Comparison of ENCODE assay signal across 32 cellular contexts in genomic region chr19:49229416-49229815, GRCh38.
"Had no signal": no experiment of that assay in that cellular context is flagged by ENCODE, and none has a peak within 500 bp of the region (broad histone marks: within the 10 kb centered on the region; RNA-seq: fewer than 3 reads in every experiment).

No MANE protein-coding gene starts in this region.

- H3K4me3 ChIP-seq: ascending aorta, coronary artery, dorsolateral prefrontal cortex had no signal

- H3K9me3 ChIP-seq: ascending aorta had no signal

- H3K36me3 Mint-ChIP-seq: activated naive CD4-positive, alpha-beta T cell treated with anti-CD3 and anti-CD28 coated beads, Interleukin-2, amount 10 ng/mL, durations not matched to agents 7 days and 5 days; activated naive CD8-positive, alpha-beta T cell treated with anti-CD3 and anti-CD28 coated beads, Interleukin-2, amount 10 ng/mL, durations not matched to agents 7 days and 5 days had no signal

- FAIRE-seq: bronchial epithelial cell, frontal cortex had no signal

- H3K36me3 ChIP-seq: ascending aorta, brain microvascular endothelial cell, WERI-Rb-1 had no signal

- H3K9me3 Mint-ChIP-seq: activated B cell treated with CpG ODN at 0.5 μM for 24 hours; activated CD8-positive, alpha-beta T cell treated with anti-CD3 and anti-CD28 coated beads for 36 hours; activated naive CD4-positive, alpha-beta T cell treated with anti-CD3 and anti-CD28 coated beads, Interleukin-2, amount 10 ng/mL, durations not matched to agents 7 days and 5 days; activated naive CD8-positive, alpha-beta T cell treated with anti-CD3 and anti-CD28 coated beads, Interleukin-2, amount 10 ng/mL, durations not matched to agents 7 days and 5 days; activated T-cell treated with anti-CD3 and anti-CD28 coated beads, Interleukin-2, amount 50 U/mL, for 4 hours; activated T-helper 17 cell treated with anti-CD3 and anti-CD28 coated beads, Interleukin-2, amount 50 U/mL, for 72 hours; dendritic cell treated with granulocyte-macrophage colony-stimulating factor and Interleukin-4, amounts not matched to agents 40 ng/mL and 50 ng/mL, for 4 days; endodermal cell; T-helper 2 cell treated with Interferon-gamma antibody and Interleukin-4, amounts not matched to agents 5 μg/mL and 100 μg/mL, for 36 hours had no signal

- H3K4me3 Mint-ChIP-seq: activated B cell treated with CpG ODN at 0.5 μM for 24 hours; activated CD8-positive, alpha-beta T cell treated with anti-CD3 and anti-CD28 coated beads for 36 hours; activated naive CD4-positive, alpha-beta T cell treated with anti-CD3 and anti-CD28 coated beads, Interleukin-2, amount 10 ng/mL, durations not matched to agents 7 days and 5 days; activated naive CD8-positive, alpha-beta T cell treated with anti-CD3 and anti-CD28 coated beads, Interleukin-2, amount 10 ng/mL, durations not matched to agents 7 days and 5 days; activated T-cell treated with anti-CD3 and anti-CD28 coated beads, Interleukin-2, amount 50 U/mL, for 4 hours; activated T-helper 17 cell treated with anti-CD3 and anti-CD28 coated beads, Interleukin-2, amount 50 U/mL, for 72 hours; dendritic cell treated with granulocyte-macrophage colony-stimulating factor and Interleukin-4, amounts not matched to agents 40 ng/mL and 50 ng/mL, for 4 days; endodermal cell; T-helper 17 cell; T-helper 2 cell treated with Interferon-gamma antibody and Interleukin-4, amounts not matched to agents 5 μg/mL and 100 μg/mL, for 36 hours had no signal

- H3K27ac Mint-ChIP-seq: activated B cell treated with CpG ODN at 0.5 μM for 24 hours; activated CD8-positive, alpha-beta T cell treated with anti-CD3 and anti-CD28 coated beads for 36 hours; activated naive CD4-positive, alpha-beta T cell treated with anti-CD3 and anti-CD28 coated beads, Interleukin-2, amount 10 ng/mL, durations not matched to agents 7 days and 5 days; activated naive CD4-positive, alpha-beta T cell treated with anti-CD3 and anti-CD28 coated beads, Interleukin-2, amount 50 U/mL, for 72 hours; activated naive CD8-positive, alpha-beta T cell treated with anti-CD3 and anti-CD28 coated beads, Interleukin-2, amount 10 ng/mL, durations not matched to agents 7 days and 5 days; activated T-helper 17 cell treated with anti-CD3 and anti-CD28 coated beads, Interleukin-2, amount 50 U/mL, for 72 hours; dendritic cell treated with granulocyte-macrophage colony-stimulating factor and Interleukin-4, amounts not matched to agents 40 ng/mL and 50 ng/mL, for 4 days; endodermal cell; T-helper 17 cell; T-helper 2 cell treated with Interferon-gamma antibody and Interleukin-4, amounts not matched to agents 5 μg/mL and 100 μg/mL, for 36 hours had no signal

- H3K27me3 ChIP-seq: ascending aorta, brain microvascular endothelial cell had no signal

- ATAC-seq: activated CD4-positive, CD25-positive, alpha-beta regulatory T cell treated with anti-CD3 and anti-CD28 coated beads, Interleukin-2, amount 50 U/mL, for 24 hours; activated CD8-positive, alpha-beta T cell treated with anti-CD3 and anti-CD28 coated beads for 36 hours; activated naive CD4-positive, alpha-beta T cell treated with anti-CD3 and anti-CD28 coated beads, Interleukin-2, amount 50 U/mL, for 72 hours; activated T-cell treated with anti-CD3 and anti-CD28 coated beads, Interleukin-2, amount 50 U/mL, for 4 hours; activated T-helper 17 cell treated with anti-CD3 and anti-CD28 coated beads, Interleukin-2, amount 50 U/mL, for 72 hours; esophagus mucosa; T-helper 17 cell had no signal

- H3K27ac ChIP-seq: ascending aorta, brain microvascular endothelial cell, coronary artery, dorsolateral prefrontal cortex, WERI-Rb-1 had no signal

- DNase-seq: activated B cell treated with CpG ODN at 0.5 μM for 24 hours; activated CD4-positive, alpha-beta T cell treated with anti-CD3 and anti-CD28 coated beads for 48 hours; activated CD4-positive, alpha-beta T cell treated with anti-CD3 and anti-CD28 coated beads, Interleukin-2, amount 50 U/mL, for 1 hour; activated CD4-positive, alpha-beta T cell treated with anti-CD3 and anti-CD28 coated beads, Interleukin-2, amount 50 U/mL, for 48 hours; activated CD8-positive, alpha-beta memory T cell treated with anti-CD3 and anti-CD28 coated beads for 24 hours; activated CD8-positive, alpha-beta T cell treated with anti-CD3 and anti-CD28 coated beads for 36 hours; activated gamma-delta T cell; activated naive CD4-positive, alpha-beta T cell; activated naive CD4-positive, alpha-beta T cell treated with anti-CD3 and anti-CD28 coated beads, Interleukin-2, amount 10 ng/mL, durations not matched to agents 7 days and 5 days; activated naive CD8-positive, alpha-beta T cell treated with anti-CD3 and anti-CD28 coated beads, Interleukin-2, amount 10 ng/mL, durations not matched to agents 7 days and 5 days; activated T-cell treated with anti-CD3 and anti-CD28 coated beads, Interleukin-2, amount 50 U/mL, for 4 hours; brain microvascular endothelial cell; caudate nucleus; dorsolateral prefrontal cortex; effector memory CD4-positive, alpha-beta T cell; endodermal cell; foreskin fibroblast; head of caudate nucleus; T-helper 1 cell; T-helper 17 cell; T1000; WERI-Rb-1 had no signal

- H3K4me1 ChIP-seq: ascending aorta had no signal
